8 cellular contexts compared by ENCODE assay signal in the genomic region with DNA sequence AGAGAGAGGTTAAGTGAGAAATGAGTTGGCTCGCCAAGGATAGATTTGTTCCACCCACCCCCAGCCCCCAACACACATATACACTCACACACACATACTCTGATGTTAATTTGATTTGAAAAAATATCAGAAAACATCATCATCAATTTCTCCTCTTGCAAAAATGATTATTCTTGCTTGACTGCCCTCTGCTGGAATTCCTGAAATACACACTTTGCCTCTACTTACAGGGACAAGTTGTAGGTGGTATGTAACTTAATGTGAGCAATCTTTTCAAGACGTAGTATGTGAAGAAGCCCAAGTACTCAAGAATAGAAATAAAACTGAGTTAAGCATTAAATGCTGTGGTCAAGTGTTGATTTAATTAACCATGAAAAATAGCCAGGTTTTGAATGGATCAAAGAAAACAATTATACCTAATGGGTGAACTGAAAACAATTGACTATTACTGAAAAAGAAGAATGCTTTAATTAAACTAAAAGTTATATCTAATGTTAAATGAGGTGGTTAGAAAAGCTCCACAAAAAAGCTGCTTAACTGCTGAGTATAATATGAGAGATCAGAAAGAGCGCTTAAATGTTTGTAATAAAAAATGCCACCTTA. TPM values are rescaled to one million over a fixed set of nuclear protein-coding genes. Genes with fewer than 3 reads are reported as not detected.
DNase-seq lines count a peak whose midpoint lies in the region; ATAC-seq and TF ChIP-seq lines count a peak whose summit lies in the region.

No MANE protein-coding gene starts in this region.

- DNase-seq in DMS53 treated with DMSO at 0.1 percent for 48 hours (lab: John Stamatoyannopoulos, UW; ENCODE audit: unreplicated experiment) (peak; percentile 14), SK-N-SH (peak; percentile 14), hepatic stellate cell (ENCODE audit: low spot score) (peak; percentile 1), tibial nerve (ENCODE audit: low spot score in 2 of 2) (peak in 1 of 2 donors; percentile 45)
- DNase-seq in stimulated activated CD4-positive, alpha-beta T cell treated with anti-CD3 and anti-CD28 coated beads, Interleukin-1b, Interleukin-23, amount 100 ng/mL, for 48 hours = no peak

- H3K36me3 ChIP-seq in SK-N-SH (replicated peaks in 1 of 2; ENCODE audit: control insufficient read depth in 1 of 2, insufficient read depth in 2 of 2, low read length in 1 of 2) (no peaks in the 10 kb centered on the region), tibial nerve (no peaks in the 10 kb centered on the region)

- no peaks in the 10 kb centered on the region for H3F3A ChIP-seq in SK-N-SH (replicated peaks; ENCODE audit: insufficient read depth)

- H3K4me3 ChIP-seq in SK-N-SH (ENCODE audit: low read depth in 2 of 2, low read length in 1 of 2) = no peak overlapping the region
- H3K4me3 ChIP-seq in tibial nerve = no peak overlapping the region

- TF ChIP-seq RAD21 in SK-N-SH (IDR thresholded peaks at IDR 0.05; ENCODE audit: low read length) = peak; percentile 83

- ATAC-seq in HG02885 (IDR thresholded peaks at IDR 0.05; ENCODE audit: poor library complexity, unreplicated experiment) (peak; percentile 35), GM18505 (IDR thresholded peaks at IDR 0.05; ENCODE audit: unreplicated experiment) (no peak), GM21825 (IDR thresholded peaks at IDR 0.05; ENCODE audit: unreplicated experiment) (no peak)

- no peak overlapping the region for H3K4me2 ChIP-seq in SK-N-SH

- H3K9me3 ChIP-seq in SK-N-SH (no peaks in the 10 kb centered on the region), tibial nerve (peaks cover 0 to 4% (median 0%) of the 10 kb centered on the region in 4 donors)

- no peaks in the 10 kb centered on the region for H3K79me2 ChIP-seq in SK-N-SH (ENCODE audit: insufficient read depth)

- POLR2A ChIA-PET in SK-N-SH (lab: Yijun Ruan, JAX) = no interaction called here

- no peak overlapping the region for H2AFZ ChIP-seq in SK-N-SH (ENCODE audit: low read depth)

- H3K27ac ChIP-seq in SK-N-SH (ENCODE audit: low read depth in 2 of 2, low read length in 1 of 2) (no peak overlapping the region), tibial nerve (no peak overlapping the region)

- H4K20me1 ChIP-seq in SK-N-SH (ENCODE audit: insufficient read depth) = no peaks in the 10 kb centered on the region

- no peaks in the 10 kb centered on the region for H3K4me1 ChIP-seq in SK-N-SH (ENCODE audit: control insufficient read depth in 1 of 2, insufficient read depth in 2 of 2, low read depth in 1 of 2, low read length in 1 of 2)
- H3K4me1 ChIP-seq in tibial nerve = no peaks in the 10 kb centered on the region

- TF ChIP-seq CTCF in SK-N-SH (IDR thresholded peaks at IDR 0.05) (peak; percentile 79), tibial nerve (IDR thresholded peaks at IDR 0.05) (peak in 4 of 5 experiments; percentile 39 to 67 (median 50))

- no peak for TF ChIP-seq EP300 in SK-N-SH (IDR thresholded peaks at IDR 0.05; ENCODE audit: borderline replicate concordance in 1 of 2, low read depth in 1 of 2, low read length in 1 of 2)
- no peak for TF ChIP-seq EP300 in tibial nerve (IDR thresholded peaks at IDR 0.05)

- CTCF ChIA-PET in SK-N-SH (lab: Yijun Ruan, JAX) = interaction anchor here (0.6 to 7.8 kb wide), 43 partner anchors 10 to 330 kb away, joined by 3 to 114 read pairs (median 4); no protein-coding TSS in a partner anchor

- no peaks in the 10 kb centered on the region for H3K9me2 ChIP-seq in SK-N-SH

- H3K27me3 ChIP-seq in SK-N-SH (ENCODE audit: insufficient read depth) (no peaks in the 10 kb centered on the region), tibial nerve (no peaks in the 10 kb centered on the region)

- 38% methylated on average over 3 of the region's 3 CpGs for WGBS in SK-N-SH (ENCODE audit: low lambda C conversion rate)
- WGBS in tibial nerve, 2 donors = 34 to 44% methylated on average over 3 of the region's 3 CpGs

- H3K9ac ChIP-seq in SK-N-SH = no peak overlapping the region

- TF ChIP-seq POLR2A in tibial nerve (IDR thresholded peaks at IDR 0.05) (no peak), GM18505 (IDR thresholded peaks at IDR 0.05; ENCODE audit: borderline replicate concordance, extremely low read depth, insufficient read depth, insufficient read length) (no peak)

TF ChIP-seq in SK-N-SH, 30 proteins besides CTCF, POLR2A, EP300 and RAD21:
- TF ChIP-seq MEF2A (IDR thresholded peaks at IDR 0.05; ENCODE audit: borderline replicate concordance, low read depth) (no peak), SMC3 (IDR thresholded peaks at IDR 0.05; ENCODE audit: low read depth, low read length) (peak; percentile 69)
TF ChIP-seq in SK-N-SH: peak in this region for 1.

RNA-seq across cellular contexts. Expression of gene MDFIC2, which starts 46.6 kb away (rescaled TPM):
- polyA plus RNA-seq in SK-N-SH (2012; rRNA removed) = not detected in 2 replicates
- polyA plus RNA-seq in SK-N-SH (2012; cell fraction: cytosol; rRNA removed) = not detected in 2 replicates
- polyA plus RNA-seq in SK-N-SH (2012; cell fraction: nucleus; rRNA removed) = not detected in 2 replicates
- not detected for total RNA-seq in tibial nerve
